In genomic region chr22:35231585-35232084, GRCh38 we compare ENCODE assay signal across 8 cellular contexts. TPM values are rescaled to one million over a fixed set of nuclear protein-coding genes. Genes with fewer than 3 reads are reported as not detected.
DNase-seq lines count a peak whose midpoint lies in the region; ATAC-seq and TF ChIP-seq lines count a peak whose summit lies in the region.

No MANE protein-coding gene starts in this region.

- H3K27ac Mint-ChIP-seq in T-helper 17 cell = no peak overlapping the region

- no peak overlapping the region for H3K4me3 ChIP-seq in adrenal gland

- H3K4me1 ChIP-seq in adrenal gland (replicated peaks in 1 of 2) = no peaks in the 10 kb centered on the region

- WGBS in adrenal gland, 4 donors = 16 to 17% (median 16%) methylated on average over 7 of the region's 7 CpGs

- no peak overlapping the region for H3K4me3 Mint-ChIP-seq in T-helper 17 cell

- H3K36me3 ChIP-seq in adrenal gland (replicated peaks in 1 of 2) = no peaks in the 10 kb centered on the region

- peaks cover 10% of the 10 kb centered on the region for H3K27me3 ChIP-seq in adrenal gland

- ATAC-seq in T-helper 17 cell = peak; percentile 89
- ATAC-seq in GM19023 (IDR thresholded peaks at IDR 0.05; ENCODE audit: unreplicated experiment) = no peak
- no peak for ATAC-seq in HG02973 (IDR thresholded peaks at IDR 0.05; ENCODE audit: unreplicated experiment)

- peaks cover 11% of the 10 kb centered on the region for H3K4me1 Mint-ChIP-seq in T-helper 17 cell

- intact Hi-C loops in adrenal gland (cut with DNase I) = no loop called here

- TF ChIP-seq CTCF in GM12874 (IDR thresholded peaks at IDR 0.05; ENCODE audit: insufficient read depth, low read depth, low read length) (peak; percentile 93), adrenal gland (IDR thresholded peaks at IDR 0.05) (peak; percentile 61 to 83 (median 76))

- no peaks in the 10 kb centered on the region for H3K9me3 ChIP-seq in T-helper 17 cell (ENCODE audit: control insufficient read depth, low read length, poor library complexity, severe bottlenecking)
- no peaks in the 10 kb centered on the region for H3K9me3 ChIP-seq in adrenal gland (replicated peaks in 1 of 3)

- H3K27me3 Mint-ChIP-seq in T-helper 17 cell = peaks cover 44% of the 10 kb centered on the region

- H3K27ac ChIP-seq in adrenal gland = no peak overlapping the region

- H3K36me3 Mint-ChIP-seq in T-helper 17 cell (ENCODE audit: low read depth) = peaks cover 3% of the 10 kb centered on the region

- TF ChIP-seq POLR2A in adrenal gland (IDR thresholded peaks at IDR 0.05) = no peak

- peak; percentile 18 for DNase-seq in NCI-H1694 (lab: John Stamatoyannopoulos, UW)
- DNase-seq in T-helper 17 cell = peak; percentile 48 to 65 (median 58)
- DNase-seq in adrenal gland = peak; percentile 32 to 77 (median 62)
- DNase-seq in iPS DF 19.7 (ENCODE audit: low read depth, low spot score) = peak; percentile 64
- DNase-seq in stimulated activated CD4-positive, alpha-beta T cell treated with anti-CD3 and anti-CD28 coated beads, Interleukin-12 subunit alpha, Interleukin-12 subunit beta, amount 100 ng/mL, for 48 hours (ENCODE audit: low read depth in 2 of 3, low spot score in 1 of 3) = peak; percentile 63 to 66 (median 65)

RNA-seq across cellular contexts. Expression of gene HMGXB4, which starts 25.7 kb away (rescaled TPM):
- total RNA-seq in T-helper 17 cell (10 to 100 TPM; 37.1 to 42.4 TPM), adrenal gland (10 to 100 TPM in 6 of 8 donors, 1 to 10 TPM in 2; 5.4 to 26.1 (median 19.9) TPM)
- 10 to 100 TPM in 1 of 3 donors, 1 to 10 TPM in 2; 5.5 to 19.7 (median 9.0) TPM for polyA plus RNA-seq in adrenal gland
